Comparison of ENCODE assay signal across 28 cellular contexts in the genomic region with DNA sequence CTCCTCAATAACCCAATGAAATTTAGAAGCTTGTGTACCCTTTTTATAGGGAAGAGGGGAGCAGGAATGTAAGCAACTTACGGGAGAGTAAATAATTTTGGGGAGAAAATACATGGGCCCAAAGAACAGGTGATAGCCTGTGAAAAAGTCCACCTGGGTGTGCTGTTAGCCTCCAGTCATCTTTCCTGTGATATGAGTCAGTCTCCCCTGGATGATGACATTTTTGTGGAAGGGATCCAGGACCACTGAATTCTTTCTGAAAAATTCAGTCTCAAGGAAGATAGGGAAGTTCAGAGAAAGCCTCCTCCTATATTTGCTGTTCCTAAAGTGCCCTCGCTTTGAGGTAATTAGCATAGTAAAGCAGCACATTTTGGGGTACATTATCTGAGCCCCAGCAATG.
"Had no signal": no experiment of that assay in that cellular context is flagged by ENCODE, and none has a peak within 500 bp of the region (broad histone marks: within the 10 kb centered on the region; RNA-seq: fewer than 3 reads in every experiment).

No MANE protein-coding gene starts in this region.

- H3K9me3 Mint-ChIP-seq: activated B cell treated with CpG ODN at 0.5 μM for 24 hours; activated CD4-positive, alpha-beta memory T cell treated with anti-CD3 and anti-CD28 coated beads for 36 hours; activated naive CD4-positive, alpha-beta T cell treated with anti-CD3 and anti-CD28 coated beads, Interleukin-2, amount 10 ng/mL, durations not matched to agents 7 days and 5 days; activated naive CD8-positive, alpha-beta T cell treated with anti-CD3 and anti-CD28 coated beads, Interleukin-2, amount 50 U/mL, for 24 hours; brain; central memory CD8-positive, alpha-beta T cell had no signal

- H3K4me3 ChIP-seq: cardiac muscle cell, Peyer's patch had no signal

- DNase-seq: activated B cell treated with CpG ODN at 0.5 μM for 24 hours; activated CD4-positive, alpha-beta memory T cell treated with anti-CD3 and anti-CD28 coated beads for 36 hours; activated CD4-positive, alpha-beta T cell treated with anti-CD3 and anti-CD28 coated beads for 4 hours; activated CD4-positive, alpha-beta T cell treated with anti-CD3 and anti-CD28 coated beads, Interleukin-2, amount 50 U/mL, for 1 hour; activated CD4-positive, CD25-positive, alpha-beta regulatory T cell treated with anti-CD3 and anti-CD28 coated beads, Interleukin-2, amount 50 U/mL, for 72 hours; activated CD8-positive, alpha-beta memory T cell treated with anti-CD3 and anti-CD28 coated beads, Interleukin-2, amount 50 U/mL, for 4 hours; activated effector memory CD4-positive, alpha-beta T cell treated with Interleukin-2 at 50 U/mL for 16 hours; activated naive CD4-positive, alpha-beta T cell treated with anti-CD3 and anti-CD28 coated beads, Interleukin-2, amount 10 ng/mL, durations not matched to agents 7 days and 5 days; activated naive CD8-positive, alpha-beta T cell treated with anti-CD3 and anti-CD28 coated beads, Interleukin-2, amount 50 U/mL, for 24 hours; activated T-cell treated with anti-CD3 and anti-CD28 coated beads, Interleukin-2, amount 50 U/mL, for 48 hours; anterior cingulate cortex; Karpas-422; KBM-7; MM.1S; MV-4-11; NCI-H1092; NCI-H1436 treated with DMSO at 0.1 percent for 48 hours; NCI-H1694 treated with DMSO at 0.1 percent for 48 hours; NCI-H2029; NCI-H345; NCI-H524 treated with DMSO at 0.1 percent for 48 hours; Peyer's patch; Right ventricle myocardium superior; RPMI8226 had no signal

- H3K27me3 ChIP-seq: cardiac muscle cell, Peyer's patch had no signal

- H3K9me3 ChIP-seq: Peyer's patch had no signal

- H3K27ac ChIP-seq: cardiac muscle cell, Peyer's patch had no signal

- H3K27ac Mint-ChIP-seq: activated B cell treated with CpG ODN at 0.5 μM for 24 hours; activated CD4-positive, alpha-beta memory T cell treated with anti-CD3 and anti-CD28 coated beads for 36 hours; activated naive CD4-positive, alpha-beta T cell treated with anti-CD3 and anti-CD28 coated beads, Interleukin-2, amount 10 ng/mL, durations not matched to agents 7 days and 5 days; activated naive CD8-positive, alpha-beta T cell; activated naive CD8-positive, alpha-beta T cell treated with anti-CD3 and anti-CD28 coated beads, Interleukin-2, amount 50 U/mL, for 24 hours; brain had no signal

- H3K27me3 Mint-ChIP-seq: activated naive CD4-positive, alpha-beta T cell treated with anti-CD3 and anti-CD28 coated beads, Interleukin-2, amount 10 ng/mL, durations not matched to agents 7 days and 5 days; brain had no signal

- H3K36me3 ChIP-seq: cardiac muscle cell, Peyer's patch had no signal

- H3K4me3 Mint-ChIP-seq: activated B cell treated with CpG ODN at 0.5 μM for 24 hours; activated CD4-positive, alpha-beta memory T cell treated with anti-CD3 and anti-CD28 coated beads for 36 hours; activated naive CD4-positive, alpha-beta T cell treated with anti-CD3 and anti-CD28 coated beads, Interleukin-2, amount 10 ng/mL, durations not matched to agents 7 days and 5 days; activated naive CD8-positive, alpha-beta T cell; activated naive CD8-positive, alpha-beta T cell treated with anti-CD3 and anti-CD28 coated beads, Interleukin-2, amount 50 U/mL, for 24 hours; brain; central memory CD8-positive, alpha-beta T cell had no signal

- H3K4me1 ChIP-seq: Peyer's patch had no signal

- ATAC-seq: activated naive CD8-positive, alpha-beta T cell treated with anti-CD3 and anti-CD28 coated beads, Interleukin-2, amount 50 U/mL, for 24 hours had no signal

- H3K4me1 Mint-ChIP-seq: activated B cell treated with CpG ODN at 0.5 μM for 24 hours; activated naive CD4-positive, alpha-beta T cell treated with anti-CD3 and anti-CD28 coated beads, Interleukin-2, amount 10 ng/mL, durations not matched to agents 7 days and 5 days; activated naive CD8-positive, alpha-beta T cell treated with anti-CD3 and anti-CD28 coated beads, Interleukin-2, amount 50 U/mL, for 24 hours; central memory CD8-positive, alpha-beta T cell had no signal

- H3K36me3 Mint-ChIP-seq: activated CD4-positive, alpha-beta memory T cell treated with anti-CD3 and anti-CD28 coated beads for 36 hours; activated naive CD4-positive, alpha-beta T cell treated with anti-CD3 and anti-CD28 coated beads, Interleukin-2, amount 10 ng/mL, durations not matched to agents 7 days and 5 days; activated naive CD8-positive, alpha-beta T cell; brain had no signal
